In the genomic region with DNA sequence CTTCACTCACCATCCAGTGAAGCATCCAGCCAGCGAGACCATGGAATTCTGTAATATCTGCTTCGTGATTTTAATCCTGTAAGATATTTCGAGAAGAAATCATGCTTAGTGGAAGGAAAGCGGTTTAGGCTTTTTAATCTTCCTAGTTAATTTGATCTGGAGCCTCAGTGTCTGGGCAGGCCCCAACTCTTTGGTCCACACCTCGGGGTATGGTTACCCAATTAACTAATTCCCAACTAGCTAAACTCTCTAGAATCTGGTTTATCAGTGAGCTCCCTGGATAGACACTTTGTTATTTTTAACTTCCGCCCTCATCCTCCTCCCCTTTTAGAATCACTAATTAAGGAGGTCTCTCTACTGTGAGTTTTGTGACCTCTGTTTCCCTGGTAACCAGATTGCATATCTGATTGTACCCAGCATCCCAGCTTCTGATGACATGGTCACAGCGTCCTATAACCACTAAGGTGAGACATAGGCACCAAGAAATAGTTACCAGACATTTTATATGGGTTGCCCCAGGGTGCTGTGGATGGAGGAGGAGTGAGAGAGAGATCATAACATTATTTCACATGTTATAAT, we compare ENCODE assay signal across 19 cellular contexts.
DNase-seq lines count a peak whose midpoint lies in the region; ATAC-seq and TF ChIP-seq lines count a peak whose summit lies in the region.
"Had no signal": no experiment of that assay in that cellular context is flagged by ENCODE, and none has a peak within 500 bp of the region (broad histone marks: within the 10 kb centered on the region; RNA-seq: fewer than 3 reads in every experiment).

No MANE protein-coding gene starts in this region.

- H3K4me3 ChIP-seq in right atrium auricular region = no peak overlapping the region
- no peak overlapping the region for H3K4me3 ChIP-seq in heart right ventricle
- H3K4me3 ChIP-seq: A549, GM12878 had no signal

- H3K27ac Mint-ChIP-seq in progenitor cell of endocrine pancreas = peak overlapping the region; percentile 46
- no peak overlapping the region for H3K27ac Mint-ChIP-seq in activated T-helper 1 cell treated with anti-CD3 and anti-CD28 coated beads, Interleukin-12 subunit alpha, Interleukin-12 subunit beta, Interleukin-2, Interleukin-4 antibody, amounts not matched to agents 30 ng/mL and 10 ng/mL and 1 ng/mL, durations not matched to agents 14 hours and 24 hours and 36 hours
- no peak overlapping the region for H3K27ac Mint-ChIP-seq in natural killer cell treated with Interleukin-12 subunit alpha and Interleukin-12 subunit beta and Interleukin-15 and Interleukin-18, amount 100 ng/mL, for 72 hours
- H3K27ac Mint-ChIP-seq: CD4-positive, alpha-beta T cell had no signal

- H3K9me3 Mint-ChIP-seq in progenitor cell of endocrine pancreas (ENCODE audit: low read depth) = peaks cover 3% of the 10 kb centered on the region
- no peaks in the 10 kb centered on the region for H3K9me3 Mint-ChIP-seq in activated T-helper 1 cell treated with anti-CD3 and anti-CD28 coated beads, Interleukin-12 subunit alpha, Interleukin-12 subunit beta, Interleukin-2, Interleukin-4 antibody, amounts not matched to agents 30 ng/mL and 10 ng/mL and 1 ng/mL, durations not matched to agents 14 hours and 24 hours and 36 hours
- no peaks in the 10 kb centered on the region for H3K9me3 Mint-ChIP-seq in natural killer cell treated with Interleukin-12 subunit alpha and Interleukin-12 subunit beta and Interleukin-15 and Interleukin-18, amount 100 ng/mL, for 72 hours
- H3K9me3 Mint-ChIP-seq: CD4-positive, alpha-beta T cell had no signal

- H3K4me1 ChIP-seq in right atrium auricular region (peaks cover 0 to 31% of the 10 kb centered on the region in 2 donors), heart right ventricle (peaks cover 0 to 56% (median 32%) of the 10 kb centered on the region in 9 donors)
- H3K4me1 ChIP-seq: A549 had no signal

- H3K27me3 Mint-ChIP-seq in progenitor cell of endocrine pancreas = no peaks in the 10 kb centered on the region
- peaks cover 6% of the 10 kb centered on the region for H3K27me3 Mint-ChIP-seq in activated T-helper 1 cell treated with anti-CD3 and anti-CD28 coated beads, Interleukin-12 subunit alpha, Interleukin-12 subunit beta, Interleukin-2, Interleukin-4 antibody, amounts not matched to agents 30 ng/mL and 10 ng/mL and 1 ng/mL, durations not matched to agents 14 hours and 24 hours and 36 hours (ENCODE audit: insufficient read depth)
- peaks cover 7% of the 10 kb centered on the region in 2 donors for H3K27me3 Mint-ChIP-seq in natural killer cell treated with Interleukin-12 subunit alpha and Interleukin-12 subunit beta and Interleukin-15 and Interleukin-18, amount 100 ng/mL, for 72 hours

- TF ChIP-seq CTCF in right atrium auricular region (IDR thresholded peaks at IDR 0.05) = no peak
- TF ChIP-seq CTCF in heart right ventricle (IDR thresholded peaks at IDR 0.05) = no peak
- TF ChIP-seq CTCF in progenitor cell of endocrine pancreas (IDR thresholded peaks at IDR 0.05; ENCODE audit: unreplicated experiment) = no peak

- WGBS in heart right ventricle, 2 donors = 61 to 62% methylated on average over 7 of the region's 7 CpGs

- H3K36me3 ChIP-seq in right atrium auricular region = no peaks in the 10 kb centered on the region
- no peaks in the 10 kb centered on the region for H3K36me3 ChIP-seq in heart right ventricle

- H3K36me3 Mint-ChIP-seq in progenitor cell of endocrine pancreas (ENCODE audit: insufficient read depth) = peaks cover 8% of the 10 kb centered on the region
- no peaks in the 10 kb centered on the region for H3K36me3 Mint-ChIP-seq in activated T-helper 1 cell treated with anti-CD3 and anti-CD28 coated beads, Interleukin-12 subunit alpha, Interleukin-12 subunit beta, Interleukin-2, Interleukin-4 antibody, amounts not matched to agents 30 ng/mL and 10 ng/mL and 1 ng/mL, durations not matched to agents 14 hours and 24 hours and 36 hours (ENCODE audit: low read depth)
- no peaks in the 10 kb centered on the region for H3K36me3 Mint-ChIP-seq in natural killer cell treated with Interleukin-12 subunit alpha and Interleukin-12 subunit beta and Interleukin-15 and Interleukin-18, amount 100 ng/mL, for 72 hours

- DNase-seq in Right ventricle myocardium superior (no peak), right atrium auricular region (ENCODE audit: low spot score) (no peak), NCI-H82 (lab: John Stamatoyannopoulos, UW) (peak; percentile 70), heart right ventricle (no peak), progenitor cell of endocrine pancreas (ENCODE audit: low spot score, unreplicated experiment) (no peak)
- DNase-seq in activated T-helper 1 cell treated with anti-CD3 and anti-CD28 coated beads, Interleukin-12 subunit alpha, Interleukin-12 subunit beta, Interleukin-2, Interleukin-4 antibody, amounts not matched to agents 30 ng/mL and 10 ng/mL and 1 ng/mL, durations not matched to agents 14 hours and 24 hours and 36 hours (ENCODE audit: low spot score) = no peak
- no peak for DNase-seq in natural killer cell treated with Interleukin-12 subunit alpha and Interleukin-12 subunit beta and Interleukin-15 and Interleukin-18, amount 100 ng/mL, for 72 hours (ENCODE audit: low spot score)
- no peak for DNase-seq in stimulated activated CD4-positive, alpha-beta T cell treated with anti-CD3 and anti-CD28 coated beads, Interleukin-2, amount 100 ng/mL, for 24 hours
- DNase-seq: CD4-positive, alpha-beta T cell; DMS53; EL; H7; NCI-H1092 treated with DMSO at 0.1 percent for 48 hours; NCI-H146; NCI-H2029 treated with DMSO at 0.1 percent for 48 hours; PC-3; RPMI8226 had no signal

- H3K27ac ChIP-seq in right atrium auricular region (peak overlapping the region in 1 of 2 donors; percentile 68), heart right ventricle (peak overlapping the region in 4 of 10 donors; percentile 8 to 49 (median 30))
- H3K27ac ChIP-seq: A549 had no signal

- intact Hi-C loops in Right ventricle myocardium superior (cut with DNase I) = no loop called here
- intact Hi-C loops in heart right ventricle (cut with DNase I) = no loop called here
- intact Hi-C loops in activated T-helper 1 cell treated with anti-CD3 and anti-CD28 coated beads, Interleukin-12 subunit alpha, Interleukin-12 subunit beta, Interleukin-2, Interleukin-4 antibody, amounts not matched to agents 30 ng/mL and 10 ng/mL and 1 ng/mL, durations not matched to agents 14 hours and 24 hours and 36 hours (cut with micrococcal nuclease) = no loop called here

- H3K4me3 Mint-ChIP-seq in progenitor cell of endocrine pancreas (ENCODE audit: low read depth) = no peak overlapping the region
- no peak overlapping the region for H3K4me3 Mint-ChIP-seq in activated T-helper 1 cell treated with anti-CD3 and anti-CD28 coated beads, Interleukin-12 subunit alpha, Interleukin-12 subunit beta, Interleukin-2, Interleukin-4 antibody, amounts not matched to agents 30 ng/mL and 10 ng/mL and 1 ng/mL, durations not matched to agents 14 hours and 24 hours and 36 hours
- no peak overlapping the region for H3K4me3 Mint-ChIP-seq in natural killer cell treated with Interleukin-12 subunit alpha and Interleukin-12 subunit beta and Interleukin-15 and Interleukin-18, amount 100 ng/mL, for 72 hours
- H3K4me3 Mint-ChIP-seq: CD4-positive, alpha-beta T cell had no signal

- peaks cover 17% of the 10 kb centered on the region for H3K4me1 Mint-ChIP-seq in progenitor cell of endocrine pancreas (ENCODE audit: low read depth)
- H3K4me1 Mint-ChIP-seq in activated T-helper 1 cell treated with anti-CD3 and anti-CD28 coated beads, Interleukin-12 subunit alpha, Interleukin-12 subunit beta, Interleukin-2, Interleukin-4 antibody, amounts not matched to agents 30 ng/mL and 10 ng/mL and 1 ng/mL, durations not matched to agents 14 hours and 24 hours and 36 hours (ENCODE audit: low read depth) = no peaks in the 10 kb centered on the region
- H3K4me1 Mint-ChIP-seq in natural killer cell treated with Interleukin-12 subunit alpha and Interleukin-12 subunit beta and Interleukin-15 and Interleukin-18, amount 100 ng/mL, for 72 hours (ENCODE audit: low read depth in 2 of 2) = peaks cover 0 to 2% of the 10 kb centered on the region in 2 donors

- H3K27me3 ChIP-seq in right atrium auricular region (no peaks in the 10 kb centered on the region), heart right ventricle (no peaks in the 10 kb centered on the region)

- H3K9me3 ChIP-seq in right atrium auricular region = no peaks in the 10 kb centered on the region
- H3K9me3 ChIP-seq in heart right ventricle = no peaks in the 10 kb centered on the region
- H3K9me3 ChIP-seq: A549 had no signal

- ATAC-seq in Right ventricle myocardium superior (ENCODE audit: poor library complexity) = peak; percentile 37
- ATAC-seq in heart right ventricle = peak in 6 of 8 donors; percentile 34 to 67 (median 50)
- ATAC-seq in natural killer cell treated with Interleukin-12 subunit alpha and Interleukin-12 subunit beta and Interleukin-15 and Interleukin-18, amount 100 ng/mL, for 72 hours = no peak
- ATAC-seq: A549, GM12878, PC-3 had no signal

Comparison
In these comparisons a context has a peak if more than half of its experiments do, and no peak if none do; other contexts are left out.
1. ATAC-seq: peak in Right ventricle myocardium superior (single experiment) and heart right ventricle (6 of 8); none in natural killer cell treated with Interleukin-12 subunit alpha and Interleukin-12 subunit beta and Interleukin-15 and Interleukin-18, amount 100 ng/mL, for 72 hours (0 of 2).